9 cellular contexts compared by ENCODE assay signal in genomic region chr22:38873469-38874411, GRCh38. TPM values are rescaled to one million over a fixed set of nuclear protein-coding genes. Genes with fewer than 3 reads are reported as not detected.
DNase-seq lines count a peak whose midpoint lies in the region; ATAC-seq and TF ChIP-seq lines count a peak whose summit lies in the region.
"Had no signal": no experiment of that assay in that cellular context is flagged by ENCODE, and none has a peak within 500 bp of the region (broad histone marks: within the 10 kb centered on the region; RNA-seq: fewer than 3 reads in every experiment).

No MANE protein-coding gene starts in this region.

- no peaks in the 10 kb centered on the region for H3K9me2 ChIP-seq in HCT116 (ENCODE audit: insufficient read depth)

- ATAC-seq in HCT116 (no peak), HG03460 (IDR thresholded peaks at IDR 0.05; ENCODE audit: unreplicated experiment) (no peak)

- RAD21 ChIA-PET in HCT116 (lab: Charles Lee; ENCODE audit: low non-redundant PET in 1 of 2, low total read pairs in 2 of 2, uncharacterized antibody in 2 of 2, unreplicated experiment in 2 of 2) = no interaction called here

- H3K9ac ChIP-seq in HCT116 (ENCODE audit: low read length) = no peak overlapping the region

- no peak overlapping the region for H2AFZ ChIP-seq in HCT116 (ENCODE audit: low read depth, low read length, poor library complexity, severe bottlenecking)

- peaks cover 29% of the 10 kb centered on the region for H3K79me2 ChIP-seq in HCT116 (ENCODE audit: insufficient read depth, low read length)

- POLR2A ChIA-PET in HCT116 (lab: Charles Lee) = no interaction called here

- no peaks in the 10 kb centered on the region for H3K9me3 ChIP-seq in HCT116 (ENCODE audit: control insufficient read depth in 1 of 2, insufficient read depth in 1 of 2, low read depth in 1 of 2, low read length in 2 of 2)
- no peaks in the 10 kb centered on the region for H3K9me3 ChIP-seq in adrenal gland (replicated peaks in 1 of 3)
- no peaks in the 10 kb centered on the region for H3K9me3 ChIP-seq in mesodermal cell (ENCODE audit: control insufficient read depth, low read length)
- H3K9me3 ChIP-seq: Peyer's patch had no signal

- H3K27me3 ChIP-seq in HCT116 (ENCODE audit: insufficient read depth, low read length) = no peaks in the 10 kb centered on the region
- no peaks in the 10 kb centered on the region for H3K27me3 ChIP-seq in adrenal gland
- H3K27me3 ChIP-seq: Peyer's patch had no signal

- peak overlapping the region; percentile 87 for H3K4me3 Mint-ChIP-seq in stimulated activated naive CD8-positive, alpha-beta T cell treated with anti-CD3 and anti-CD28 coated beads, Interleukin-15, Interleukin-2, amounts not matched to agents 100 ng/mL and 50 ng/mL, for 24 hours

- no peak for DNase-seq in HCT116 (ENCODE audit: low read depth, low spot score)
- peak; percentile 38 for DNase-seq in SHP77 treated with DMSO at 0.1 percent for 48 hours (lab: John Stamatoyannopoulos, UW)
- peak in 1 of 7 donors; percentile 52 for DNase-seq in adrenal gland
- DNase-seq in T1000 (lab: John Stamatoyannopoulos, UW) = no peak
- no peak for DNase-seq in glomerular visceral epithelial cell (ENCODE audit: extremely low spot score)

- peaks cover 23% of the 10 kb centered on the region for H3K36me3 Mint-ChIP-seq in stimulated activated naive CD8-positive, alpha-beta T cell treated with anti-CD3 and anti-CD28 coated beads, Interleukin-15, Interleukin-2, amounts not matched to agents 100 ng/mL and 50 ng/mL, for 24 hours (ENCODE audit: low read depth)

- TF ChIP-seq RAD21 in HCT116 (IDR thresholded peaks at IDR 0.05; ENCODE audit: low read depth) = no peak

- no peak for TF ChIP-seq POLR2A in HCT116 (IDR thresholded peaks at IDR 0.05; ENCODE audit: borderline replicate concordance, extremely low read depth, insufficient read depth, insufficient read length)
- no peak for TF ChIP-seq POLR2A in adrenal gland (IDR thresholded peaks at IDR 0.05)

- 73 to 78% (median 75%) methylated on average over 9 of the region's 9 CpGs for WGBS in adrenal gland, 4 donors
- 83 to 85% methylated on average over 5 to 8 of the region's 9 CpGs for WGBS in mesodermal cell (ENCODE audit: insufficient coverage in 2 of 2), 2 experiments

- H3K4me2 ChIP-seq in HCT116 (ENCODE audit: low read length) = peak overlapping the region; percentile 84

- H3K36me3 ChIP-seq in HCT116 (ENCODE audit: control insufficient read depth in 1 of 2, insufficient read depth in 2 of 2, low read length in 2 of 2) (peaks cover 4 to 7% of the 10 kb centered on the region in 2 experiments), adrenal gland (replicated peaks in 1 of 2) (peaks cover 0 to 12% of the 10 kb centered on the region in 2 donors), mesodermal cell (ENCODE audit: control insufficient read depth, insufficient read depth, low read length) (peaks cover 6% of the 10 kb centered on the region)
- H3K36me3 ChIP-seq: Peyer's patch had no signal

- H3K4me3 ChIP-seq in HCT116 (replicated peaks in 1 of 2; ENCODE audit: low read depth in 1 of 2, low read length in 2 of 2) = no peak overlapping the region
- peak overlapping the region in 1 of 4 donors; percentile 86 for H3K4me3 ChIP-seq in adrenal gland
- peak overlapping the region; percentile 81 for H3K4me3 ChIP-seq in mesodermal cell (ENCODE audit: extremely low read depth, insufficient read depth, low read length, poor library complexity, severe bottlenecking)

- H3K27ac Mint-ChIP-seq in stimulated activated naive CD8-positive, alpha-beta T cell treated with anti-CD3 and anti-CD28 coated beads, Interleukin-15, Interleukin-2, amounts not matched to agents 100 ng/mL and 50 ng/mL, for 24 hours = peak overlapping the region; percentile 71

- intact Hi-C loops in HCT116 (cut with micrococcal nuclease) (loop anchor here (5.0 kb wide), 1 partner anchor 434 kb away; no protein-coding TSS in a partner anchor), adrenal gland (cut with DNase I) (loop anchor here (5.0 to 10.0 kb wide), 2 partner anchors 49 to 51 kb away; no protein-coding TSS in a partner anchor)

- BruUV-seq in HCT116 (replicated peaks; lab: Mats Ljungman, UMichigan) = no TSS peak

- no peaks in the 10 kb centered on the region for H4K20me1 ChIP-seq in HCT116 (ENCODE audit: insufficient read depth)

- peaks cover 4% of the 10 kb centered on the region for H3K27me3 Mint-ChIP-seq in stimulated activated naive CD8-positive, alpha-beta T cell treated with anti-CD3 and anti-CD28 coated beads, Interleukin-15, Interleukin-2, amounts not matched to agents 100 ng/mL and 50 ng/mL, for 24 hours

- peaks cover 54% of the 10 kb centered on the region for H3K4me1 Mint-ChIP-seq in stimulated activated naive CD8-positive, alpha-beta T cell treated with anti-CD3 and anti-CD28 coated beads, Interleukin-15, Interleukin-2, amounts not matched to agents 100 ng/mL and 50 ng/mL, for 24 hours (ENCODE audit: low read depth)

- H3K27ac ChIP-seq in HCT116 (ENCODE audit: low read depth, low read length) (no peak overlapping the region), adrenal gland (peak overlapping the region in 4 of 5 donors; percentile 84 to 99 (median 94)), mesodermal cell (ENCODE audit: low read depth, low read length, severe bottlenecking) (no peak overlapping the region)

- CTCF ChIA-PET in HCT116 (lab: Charles Lee) = interaction anchor here (0.7 to 1.5 kb wide), 3 partner anchors 51 to 130 kb away, joined by 3 to 6 read pairs (median 3); no protein-coding TSS in a partner anchor

- H3K4me1 ChIP-seq in HCT116 (ENCODE audit: control insufficient read depth in 1 of 2, insufficient read depth in 2 of 2, low read length in 2 of 2) = peaks cover 11 to 42% of the 10 kb centered on the region in 2 experiments
- H3K4me1 ChIP-seq in adrenal gland (replicated peaks in 1 of 2) = peaks cover 16 to 31% of the 10 kb centered on the region in 2 donors
- peaks cover 6% of the 10 kb centered on the region for H3K4me1 ChIP-seq in mesodermal cell (ENCODE audit: control insufficient read depth, insufficient read depth, low read length, poor library complexity, severe bottlenecking)

- TF ChIP-seq CTCF in HCT116 (IDR thresholded peaks at IDR 0.05 in 2 of 3, conservative IDR thresholded peaks at IDR 0.05 in 1 of 3; ENCODE audit: borderline replicate concordance in 1 of 3, insufficient read depth in 1 of 3, low read depth in 2 of 3, low read length in 2 of 3) (no peak), adrenal gland (IDR thresholded peaks at IDR 0.05) (no peak)

- H3K9me3 Mint-ChIP-seq in stimulated activated naive CD8-positive, alpha-beta T cell treated with anti-CD3 and anti-CD28 coated beads, Interleukin-15, Interleukin-2, amounts not matched to agents 100 ng/mL and 50 ng/mL, for 24 hours = no peaks in the 10 kb centered on the region

TF ChIP-seq in HCT116, 20 proteins besides CTCF, POLR2A, EP300 and RAD21:
- TF ChIP-seq POLR2AphosphoS5 (IDR thresholded peaks at IDR 0.05; ENCODE audit: low read depth, low read length) (no peak), TCF7L2 (IDR thresholded peaks at IDR 0.05; ENCODE audit: borderline replicate concordance, extremely low read depth, insufficient read depth, insufficient read length) (no peak), JUND (IDR thresholded peaks at IDR 0.05) (no peak), SP1 (IDR thresholded peaks at IDR 0.05; ENCODE audit: low read depth) (no peak)

RNA-seq across cellular contexts. Expression of gene CBX6, which starts 1.7 kb away (rescaled TPM):
- total RNA-seq in HCT116 (2021; ENCODE audit: unreplicated experiment) (90.0 TPM), adrenal gland (100 to 1,000 TPM in 1 of 8 donors, 10 to 100 TPM in 7; 48.0 to 151 (median 79.5) TPM)
- 33.9 and 39.9 TPM in 2 replicates for polyA plus RNA-seq in HCT116 (2012)
- polyA plus RNA-seq in adrenal gland = 10 to 100 TPM; 21.0 to 87.3 (median 38.8) TPM
- 9.5 TPM for polyA plus RNA-seq in mesodermal cell (2013, experiment 1 of 2)
- polyA plus RNA-seq in mesodermal cell (2013, experiment 2 of 2) = 8.7 TPM

RNA-seq across cellular contexts. Expression of gene NPTXR, which starts 29.9 kb away (rescaled TPM):
- total RNA-seq in HCT116 (2021; ENCODE audit: unreplicated experiment) (12.8 TPM), adrenal gland (10 to 100 TPM in 7 of 8 donors, 1 to 10 TPM in 1; 6.9 to 26.9 (median 13.4) TPM)
- polyA plus RNA-seq in HCT116 (2012) = 13.3 and 13.4 TPM in 2 replicates
- polyA plus RNA-seq in adrenal gland = 1 to 10 TPM; 3.4 to 4.7 (median 4.4) TPM
- polyA plus RNA-seq in mesodermal cell (2013, experiment 1 of 2) = 3.5 TPM
- polyA plus RNA-seq in mesodermal cell (2013, experiment 2 of 2) = 3.5 TPM

Comparison
In these comparisons a context has a peak if more than half of its experiments do, and no peak if none do; other contexts are left out.
1. H3K27ac ChIP-seq: peak in adrenal gland (4 of 5); none in HCT116 (single experiment) and mesodermal cell (single experiment).